Comparison of ENCODE assay signal across 10 cellular contexts in genomic region chr2:20516646-20517341, GRCh38.
A peak's percentile ranks its signal among the peaks of the same experiment; 100 is the strongest.
DNase-seq lines count a peak whose midpoint lies in the region; ATAC-seq and TF ChIP-seq lines count a peak whose summit lies in the region.
"Had no signal": no experiment of that assay in that cellular context is flagged by ENCODE, and none has a peak within 500 bp of the region (broad histone marks: within the 10 kb centered on the region; RNA-seq: fewer than 3 reads in every experiment).

No MANE protein-coding gene starts in this region.

- ATAC-seq in GM18870 (IDR thresholded peaks at IDR 0.05; ENCODE audit: unreplicated experiment), result peak; percentile 94
- ATAC-seq in HG02884 (IDR thresholded peaks at IDR 0.05; ENCODE audit: unreplicated experiment), result peak; percentile 94
- ATAC-seq in body of pancreas, result peak; percentile 81

- no peak for TF ChIP-seq POLR2A in body of pancreas (IDR thresholded peaks at IDR 0.05)
- TF ChIP-seq POLR2A in erythroblast (IDR thresholded peaks at IDR 0.05; ENCODE audit: low read length), result no peak

- no peak overlapping the region for H3K27ac Mint-ChIP-seq in T-helper 2 cell treated with Interferon-gamma antibody and Interleukin-4, amounts not matched to agents 5 μg/mL and 100 μg/mL, for 36 hours
- H3K27ac Mint-ChIP-seq: IgD-negative memory B cell had no signal

- no peaks in the 10 kb centered on the region for H4K20me1 ChIP-seq in osteoblast (ENCODE audit: insufficient read depth, low read length)

- no peaks in the 10 kb centered on the region for H3K27me3 ChIP-seq in body of pancreas
- no peaks in the 10 kb centered on the region for H3K27me3 ChIP-seq in osteoblast (ENCODE audit: insufficient read depth, low read length)

- DNase-seq in body of pancreas, result peak in 2 of 4 donors; percentile 14 to 48
- peak; percentile 89 for DNase-seq in osteoblast (ENCODE audit: insufficient read length, low spot score, missing footprints)
- no peak for DNase-seq in erythroblast (lab: John Stamatoyannopoulos, UW)
- DNase-seq in coronary artery (ENCODE audit: low spot score), result no peak
- DNase-seq in stimulated activated CD4-positive, alpha-beta T cell treated with anti-CD3 and anti-CD28 coated beads, Interleukin-15, amount 100 ng/mL, for 24 hours, result no peak
- DNase-seq in T-helper 2 cell treated with Interferon-gamma antibody and Interleukin-4, amounts not matched to agents 5 μg/mL and 100 μg/mL, for 36 hours (ENCODE audit: low spot score), result no peak

- no peaks in the 10 kb centered on the region for H3K79me2 ChIP-seq in osteoblast (ENCODE audit: insufficient read depth, low read length)

- no peaks in the 10 kb centered on the region for H3K9me3 Mint-ChIP-seq in T-helper 2 cell treated with Interferon-gamma antibody and Interleukin-4, amounts not matched to agents 5 μg/mL and 100 μg/mL, for 36 hours

- H3K27me3 Mint-ChIP-seq in T-helper 2 cell treated with Interferon-gamma antibody and Interleukin-4, amounts not matched to agents 5 μg/mL and 100 μg/mL, for 36 hours (ENCODE audit: low read depth), result peaks cover 2% of the 10 kb centered on the region
- H3K27me3 Mint-ChIP-seq: IgD-negative memory B cell had no signal

- WGBS in body of pancreas, 2 donors, result 49 to 53% methylated on average over 10 of the region's 10 CpGs

- intact Hi-C loops in body of pancreas (cut with DNase I), result no loop called here

- H3K27ac ChIP-seq in body of pancreas (peak overlapping the region; percentile 5 to 72 (median 64)), osteoblast (ENCODE audit: low read depth, low read length) (no peak overlapping the region), coronary artery (peak overlapping the region in 1 of 2 donors; percentile 68)

- H3K36me3 ChIP-seq in body of pancreas (replicated peaks in 1 of 2; ENCODE audit: insufficient read depth in 1 of 2, low read depth in 2 of 2) (no peaks in the 10 kb centered on the region), osteoblast (ENCODE audit: insufficient read depth, low read length) (no peaks in the 10 kb centered on the region)

- peak overlapping the region; percentile 46 for H2AFZ ChIP-seq in osteoblast (ENCODE audit: low read length)

- TF ChIP-seq CTCF in body of pancreas (IDR thresholded peaks at IDR 0.05), result no peak
- TF ChIP-seq CTCF in osteoblast (IDR thresholded peaks at IDR 0.05; ENCODE audit: extremely low read depth, low read depth, low read length), result no peak
- no peak for TF ChIP-seq CTCF in coronary artery (IDR thresholded peaks at IDR 0.05)

- H3K36me3 Mint-ChIP-seq in T-helper 2 cell treated with Interferon-gamma antibody and Interleukin-4, amounts not matched to agents 5 μg/mL and 100 μg/mL, for 36 hours (ENCODE audit: low read depth), result no peaks in the 10 kb centered on the region

- no peak overlapping the region for H3K4me3 ChIP-seq in body of pancreas
- H3K4me3 ChIP-seq in osteoblast (ENCODE audit: insufficient read depth, low read length), result no peak overlapping the region
- H3K4me3 ChIP-seq in coronary artery, result no peak overlapping the region

- H3K4me1 ChIP-seq in body of pancreas (peaks cover 11% of the 10 kb centered on the region), osteoblast (ENCODE audit: insufficient read depth, low read length) (peaks cover 17% of the 10 kb centered on the region)

- no peak overlapping the region for H3K4me2 ChIP-seq in osteoblast (ENCODE audit: insufficient read depth, low read length)

- H3K4me3 Mint-ChIP-seq in T-helper 2 cell treated with Interferon-gamma antibody and Interleukin-4, amounts not matched to agents 5 μg/mL and 100 μg/mL, for 36 hours, result no peak overlapping the region
- H3K4me3 Mint-ChIP-seq: central memory CD8-positive, alpha-beta T cell; IgD-negative memory B cell had no signal

- H3K9me3 ChIP-seq in body of pancreas (no peaks in the 10 kb centered on the region), osteoblast (ENCODE audit: low read depth, low read length) (no peaks in the 10 kb centered on the region)

- H3K4me1 Mint-ChIP-seq in T-helper 2 cell treated with Interferon-gamma antibody and Interleukin-4, amounts not matched to agents 5 μg/mL and 100 μg/mL, for 36 hours (ENCODE audit: low read depth), result no peaks in the 10 kb centered on the region
- H3K4me1 Mint-ChIP-seq: central memory CD8-positive, alpha-beta T cell had no signal
